In genomic region chr1:6158181-6158580, GRCh38 we compare ENCODE assay signal across 20 cellular contexts. TPM values are rescaled to one million over a fixed set of nuclear protein-coding genes. Genes with fewer than 3 reads are reported as not detected.
"Had no signal": no experiment of that assay in that cellular context is flagged by ENCODE, and none has a peak within 500 bp of the region (broad histone marks: within the 10 kb centered on the region; RNA-seq: fewer than 3 reads in every experiment).

No MANE protein-coding gene starts in this region.

- H3K4me1 ChIP-seq: gastroesophageal sphincter, left ventricle myocardium inferior had no signal

- H3K27me3 Mint-ChIP-seq: brain had no signal

- DNase-seq: activated B cell treated with CpG ODN at 0.5 μM for 24 hours; activated CD4-positive, alpha-beta T cell treated with anti-CD3 and anti-CD28 coated beads, Interleukin-2, amount 10 ng/mL, durations not matched to agents 24 days and 14 days; activated naive CD8-positive, alpha-beta T cell treated with anti-CD3 and anti-CD28 coated beads, Interleukin-2, amount 10 ng/mL, durations not matched to agents 7 days and 5 days; activated T-cell treated with anti-CD3 and anti-CD28 coated beads, Interleukin-2, amount 50 U/mL, for 1 hour; heart right ventricle; left ventricle myocardium inferior; nephron progenitor cell; retina; stimulated activated naive CD8-positive, alpha-beta T cell treated with anti-CD3 and anti-CD28 coated beads, Interleukin-15, amount 100 ng/mL, for 72 hours had no signal

- H3K36me3 Mint-ChIP-seq: activated naive CD8-positive, alpha-beta T cell treated with anti-CD3 and anti-CD28 coated beads, Interleukin-2, amount 10 ng/mL, durations not matched to agents 7 days and 5 days had no signal

- H3K27ac Mint-ChIP-seq: activated B cell treated with CpG ODN at 0.5 μM for 24 hours; activated CD8-positive, alpha-beta T cell treated with anti-CD3 and anti-CD28 coated beads for 36 hours; activated naive CD8-positive, alpha-beta T cell treated with anti-CD3 and anti-CD28 coated beads, Interleukin-2, amount 10 ng/mL, durations not matched to agents 7 days and 5 days; activated T-helper 17 cell treated with anti-CD3 and anti-CD28 coated beads, Interleukin-2, amount 50 U/mL, for 72 hours; nephron progenitor cell; stimulated activated naive CD8-positive, alpha-beta T cell treated with anti-CD3 and anti-CD28 coated beads, Interleukin-15, amount 100 ng/mL, for 72 hours; T-helper 1 cell treated with Interleukin-12 subunit alpha and Interleukin-12 subunit beta and Interleukin-4 antibody, amounts not matched to agents 30 μg/mL and 1 μg/mL, for 36 hours had no signal

- H3K27ac ChIP-seq: coronary artery, gastroesophageal sphincter, heart right ventricle, left ventricle myocardium inferior, suprapubic skin, transverse colon had no signal

- H3K9me3 Mint-ChIP-seq: activated B cell treated with CpG ODN at 0.5 μM for 24 hours; activated CD4-positive, alpha-beta T cell treated with anti-CD3 and anti-CD28 coated beads, Interleukin-2, amount 10 ng/mL, durations not matched to agents 24 days and 14 days; activated CD8-positive, alpha-beta T cell treated with anti-CD3 and anti-CD28 coated beads for 36 hours; activated naive CD8-positive, alpha-beta T cell treated with anti-CD3 and anti-CD28 coated beads, Interleukin-2, amount 10 ng/mL, durations not matched to agents 7 days and 5 days; activated T-helper 17 cell treated with anti-CD3 and anti-CD28 coated beads, Interleukin-2, amount 50 U/mL, for 72 hours; central memory CD8-positive, alpha-beta T cell; nephron progenitor cell; stimulated activated naive CD8-positive, alpha-beta T cell treated with anti-CD3 and anti-CD28 coated beads, Interleukin-15, amount 100 ng/mL, for 72 hours; T-helper 1 cell treated with Interleukin-12 subunit alpha and Interleukin-12 subunit beta and Interleukin-4 antibody, amounts not matched to agents 30 μg/mL and 1 μg/mL, for 36 hours had no signal

- H3K4me1 Mint-ChIP-seq: activated B cell treated with CpG ODN at 0.5 μM for 24 hours; central memory CD8-positive, alpha-beta T cell had no signal

- H3K4me3 ChIP-seq: coronary artery, gastroesophageal sphincter, heart right ventricle, left ventricle myocardium inferior, suprapubic skin, transverse colon had no signal

- H3K4me3 Mint-ChIP-seq: activated B cell treated with CpG ODN at 0.5 μM for 24 hours; activated CD4-positive, alpha-beta T cell treated with anti-CD3 and anti-CD28 coated beads, Interleukin-2, amount 10 ng/mL, durations not matched to agents 24 days and 14 days; activated CD8-positive, alpha-beta T cell treated with anti-CD3 and anti-CD28 coated beads for 36 hours; activated naive CD8-positive, alpha-beta T cell treated with anti-CD3 and anti-CD28 coated beads, Interleukin-2, amount 10 ng/mL, durations not matched to agents 7 days and 5 days; activated T-helper 17 cell treated with anti-CD3 and anti-CD28 coated beads, Interleukin-2, amount 50 U/mL, for 72 hours; central memory CD8-positive, alpha-beta T cell; nephron progenitor cell; stimulated activated naive CD8-positive, alpha-beta T cell treated with anti-CD3 and anti-CD28 coated beads, Interleukin-15, amount 100 ng/mL, for 72 hours; T-helper 1 cell treated with Interleukin-12 subunit alpha and Interleukin-12 subunit beta and Interleukin-4 antibody, amounts not matched to agents 30 μg/mL and 1 μg/mL, for 36 hours had no signal

- ATAC-seq: gastroesophageal sphincter; heart right ventricle; stimulated activated naive CD8-positive, alpha-beta T cell treated with anti-CD3 and anti-CD28 coated beads, Interleukin-15, amount 100 ng/mL, for 72 hours had no signal

- H3K36me3 ChIP-seq: gastroesophageal sphincter, heart right ventricle, left ventricle myocardium inferior, suprapubic skin, transverse colon had no signal

- H3K9me3 ChIP-seq: gastroesophageal sphincter, heart right ventricle, left ventricle myocardium inferior, suprapubic skin, transverse colon had no signal

RNA-seq across cellular contexts. Expression of gene CHD5, which starts 21.9 kb away (rescaled TPM):
- total RNA-seq: myocyte, skeletal muscle tissue had no signal
